Comparison of ENCODE assay signal across 1 cellular context in the genomic region with DNA sequence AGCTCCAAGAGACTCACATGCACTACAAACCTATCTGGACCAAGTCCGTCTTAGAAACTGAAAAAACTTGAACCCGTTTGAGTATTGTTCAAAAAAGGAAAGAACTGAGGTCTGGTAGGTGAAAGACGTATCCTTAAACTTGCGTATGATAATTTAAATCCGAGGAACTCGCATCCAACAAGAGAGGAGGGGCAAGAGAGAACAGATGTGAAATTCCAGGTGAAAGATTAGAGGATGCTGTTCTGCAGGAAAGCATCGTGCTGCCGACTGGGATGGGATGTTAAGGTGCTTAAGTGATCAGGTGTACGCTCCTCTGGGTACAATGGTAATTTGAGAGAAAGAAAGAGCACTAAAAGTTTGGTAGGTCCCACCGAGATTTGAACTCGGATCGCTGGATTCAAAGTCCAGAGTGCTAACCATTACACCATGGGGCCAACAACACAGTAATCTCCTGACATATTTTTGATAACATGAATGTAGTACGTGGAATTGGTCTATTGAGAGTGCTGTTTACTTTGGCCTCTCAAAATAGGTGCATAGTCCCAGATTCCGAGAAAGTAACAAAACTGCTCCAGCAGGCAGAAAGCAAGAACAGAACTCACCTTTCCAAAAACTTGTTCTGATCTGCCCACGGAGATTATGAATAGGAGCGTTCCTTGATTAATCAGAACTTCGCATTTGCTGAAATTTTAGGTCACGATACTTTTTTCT.
A peak's percentile ranks its signal among the peaks of the same experiment; 100 is the strongest.
TF ChIP-seq lines count a peak whose summit lies in the region.

No MANE protein-coding gene starts in this region.

TF ChIP-seq in HepG2, 621 proteins besides CTCF, POLR2A, EP300 and RAD21 (continued from another document and continues in another):
- TF ChIP-seq HINFP (CRISPR knock-in tag; IDR thresholded peaks at IDR 0.05; ENCODE audit: low read depth) = no peak
- TF ChIP-seq MIER2 (CRISPR knock-in tag; IDR thresholded peaks at IDR 0.05) = no peak
- no peak for TF ChIP-seq MAFK (conservative IDR thresholded peaks at IDR 0.05 in 1 of 2, IDR thresholded peaks at IDR 0.05 in 1 of 2; ENCODE audit: low read length in 2 of 2)
- TF ChIP-seq AFF4 (CRISPR knock-in tag; IDR thresholded peaks at IDR 0.05) = no peak; the same call in 1 of the 2 replicates
- no peak for TF ChIP-seq U2AF2 (IDR thresholded peaks at IDR 0.05; ENCODE audit: low read depth, low read length)
- TF ChIP-seq TAF1 (CRISPR knock-in tag; IDR thresholded peaks at IDR 0.05) = no peak
- TF ChIP-seq REXO4 (CRISPR knock-in tag; IDR thresholded peaks at IDR 0.05; ENCODE audit: borderline replicate concordance) = no peak
- TF ChIP-seq IRF9 (CRISPR knock-in tag; IDR thresholded peaks at IDR 0.05; ENCODE audit: borderline replicate concordance) = no peak
- TF ChIP-seq ZNF333 (CRISPR knock-in tag; IDR thresholded peaks at IDR 0.05; ENCODE audit: borderline replicate concordance) = no peak
- TF ChIP-seq BRF2 (CRISPR knock-in tag; IDR thresholded peaks at IDR 0.05) = no peak
- TF ChIP-seq ZSCAN25 (CRISPR knock-in tag; IDR thresholded peaks at IDR 0.05) = no peak
- no peak; the same call in 1 of the 2 replicates for TF ChIP-seq BRCA1 (CRISPR knock-in tag; IDR thresholded peaks at IDR 0.05)
- no peak for TF ChIP-seq PRMT3 (CRISPR knock-in tag; IDR thresholded peaks at IDR 0.05; ENCODE audit: borderline replicate concordance, low read depth)
- TF ChIP-seq HOXA9 (CRISPR knock-in tag; IDR thresholded peaks at IDR 0.05; ENCODE audit: borderline replicate concordance) = no peak
- TF ChIP-seq SP5 (CRISPR knock-in tag; IDR thresholded peaks at IDR 0.05; ENCODE audit: borderline replicate concordance, low read depth) = 0 out of 2 replicates have a peak, but pooled peaks have one; percentile 0
- TF ChIP-seq TFAP4 (IDR thresholded peaks at IDR 0.05; ENCODE audit: borderline replicate concordance, low read depth) = peak; percentile 11; the same call in 1 of the 2 replicates
- TF ChIP-seq ADNP (CRISPR knock-in tag; IDR thresholded peaks at IDR 0.05) = peak; percentile 51; the same call in 1 of the 2 replicates
- no peak; the same call in 1 of the 2 replicates for TF ChIP-seq STAG1 (CRISPR knock-in tag; IDR thresholded peaks at IDR 0.05)
- no peak for TF ChIP-seq SRSF1 (optimal IDR thresholded peaks at IDR 0.05; ENCODE audit: low read depth, low read length)
- TF ChIP-seq ZBTB49 (CRISPR knock-in tag; IDR thresholded peaks at IDR 0.05; ENCODE audit: borderline replicate concordance) = no peak
- TF ChIP-seq JUNB (CRISPR knock-in tag; IDR thresholded peaks at IDR 0.05; ENCODE audit: borderline replicate concordance) = no peak
- TF ChIP-seq ZNF451 (CRISPR knock-in tag; IDR thresholded peaks at IDR 0.05) = no peak
- TF ChIP-seq HBP1 (CRISPR knock-in tag; IDR thresholded peaks at IDR 0.05; ENCODE audit: low read depth) = no peak
- TF ChIP-seq ZNF260 (CRISPR knock-in tag; IDR thresholded peaks at IDR 0.05; ENCODE audit: borderline replicate concordance, low read depth) = no peak
- TF ChIP-seq, protein P1, sequence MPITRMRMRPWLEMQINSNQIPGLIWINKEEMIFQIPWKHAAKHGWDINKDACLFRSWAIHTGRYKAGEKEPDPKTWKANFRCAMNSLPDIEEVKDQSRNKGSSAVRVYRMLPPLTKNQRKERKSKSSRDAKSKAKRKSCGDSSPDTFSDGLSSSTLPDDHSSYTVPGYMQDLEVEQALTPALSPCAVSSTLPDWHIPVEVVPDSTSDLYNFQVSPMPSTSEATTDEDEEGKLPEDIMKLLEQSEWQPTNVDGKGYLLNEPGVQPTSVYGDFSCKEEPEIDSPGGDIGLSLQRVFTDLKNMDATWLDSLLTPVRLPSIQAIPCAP (CRISPR knock-in tag; IDR thresholded peaks at IDR 0.05; ENCODE audit: low read depth) = no peak
- 0 out of 2 replicates have a peak, but pooled peaks have one; percentile 38 for TF ChIP-seq ATF6 (CRISPR knock-in tag; conservative IDR thresholded peaks at IDR 0.05)
- TF ChIP-seq, protein P2, sequence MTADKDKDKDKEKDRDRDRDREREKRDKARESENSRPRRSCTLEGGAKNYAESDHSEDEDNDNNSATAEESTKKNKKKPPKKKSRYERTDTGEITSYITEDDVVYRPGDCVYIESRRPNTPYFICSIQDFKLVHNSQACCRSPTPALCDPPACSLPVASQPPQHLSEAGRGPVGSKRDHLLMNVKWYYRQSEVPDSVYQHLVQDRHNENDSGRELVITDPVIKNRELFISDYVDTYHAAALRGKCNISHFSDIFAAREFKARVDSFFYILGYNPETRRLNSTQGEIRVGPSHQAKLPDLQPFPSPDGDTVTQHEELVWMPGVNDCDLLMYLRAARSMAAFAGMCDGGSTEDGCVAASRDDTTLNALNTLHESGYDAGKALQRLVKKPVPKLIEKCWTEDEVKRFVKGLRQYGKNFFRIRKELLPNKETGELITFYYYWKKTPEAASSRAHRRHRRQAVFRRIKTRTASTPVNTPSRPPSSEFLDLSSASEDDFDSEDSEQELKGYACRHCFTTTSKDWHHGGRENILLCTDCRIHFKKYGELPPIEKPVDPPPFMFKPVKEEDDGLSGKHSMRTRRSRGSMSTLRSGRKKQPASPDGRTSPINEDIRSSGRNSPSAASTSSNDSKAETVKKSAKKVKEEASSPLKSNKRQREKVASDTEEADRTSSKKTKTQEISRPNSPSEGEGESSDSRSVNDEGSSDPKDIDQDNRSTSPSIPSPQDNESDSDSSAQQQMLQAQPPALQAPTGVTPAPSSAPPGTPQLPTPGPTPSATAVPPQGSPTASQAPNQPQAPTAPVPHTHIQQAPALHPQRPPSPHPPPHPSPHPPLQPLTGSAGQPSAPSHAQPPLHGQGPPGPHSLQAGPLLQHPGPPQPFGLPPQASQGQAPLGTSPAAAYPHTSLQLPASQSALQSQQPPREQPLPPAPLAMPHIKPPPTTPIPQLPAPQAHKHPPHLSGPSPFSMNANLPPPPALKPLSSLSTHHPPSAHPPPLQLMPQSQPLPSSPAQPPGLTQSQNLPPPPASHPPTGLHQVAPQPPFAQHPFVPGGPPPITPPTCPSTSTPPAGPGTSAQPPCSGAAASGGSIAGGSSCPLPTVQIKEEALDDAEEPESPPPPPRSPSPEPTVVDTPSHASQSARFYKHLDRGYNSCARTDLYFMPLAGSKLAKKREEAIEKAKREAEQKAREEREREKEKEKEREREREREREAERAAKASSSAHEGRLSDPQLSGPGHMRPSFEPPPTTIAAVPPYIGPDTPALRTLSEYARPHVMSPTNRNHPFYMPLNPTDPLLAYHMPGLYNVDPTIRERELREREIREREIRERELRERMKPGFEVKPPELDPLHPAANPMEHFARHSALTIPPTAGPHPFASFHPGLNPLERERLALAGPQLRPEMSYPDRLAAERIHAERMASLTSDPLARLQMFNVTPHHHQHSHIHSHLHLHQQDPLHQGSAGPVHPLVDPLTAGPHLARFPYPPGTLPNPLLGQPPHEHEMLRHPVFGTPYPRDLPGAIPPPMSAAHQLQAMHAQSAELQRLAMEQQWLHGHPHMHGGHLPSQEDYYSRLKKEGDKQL (CRISPR knock-in tag; IDR thresholded peaks at IDR 0.05; ENCODE audit: low read depth) = no peak
- no peak for TF ChIP-seq SP1 (IDR thresholded peaks at IDR 0.05)
- no peak for TF ChIP-seq SP1 (CRISPR knock-in tag; IDR thresholded peaks at IDR 0.05)
- no peak for TF ChIP-seq SKI (IDR thresholded peaks at IDR 0.05; ENCODE audit: partially characterized antibody)
- no peak for TF ChIP-seq ZNF674 (CRISPR knock-in tag; IDR thresholded peaks at IDR 0.05; ENCODE audit: low read depth)
- TF ChIP-seq AKAP8 (CRISPR knock-in tag; IDR thresholded peaks at IDR 0.05) = no peak
- TF ChIP-seq IKZF1 (IDR thresholded peaks at IDR 0.05) = no peak
